1 cellular context compared by ENCODE assay signal in genomic region chr2:27249891-27250651, GRCh38.
TF ChIP-seq lines count a peak whose summit lies in the region.

No MANE protein-coding gene starts in this region.

TF ChIP-seq in IMR-90, 13 proteins besides CTCF, POLR2A, EP300 and RAD21:
- TF ChIP-seq, protein P1, sequence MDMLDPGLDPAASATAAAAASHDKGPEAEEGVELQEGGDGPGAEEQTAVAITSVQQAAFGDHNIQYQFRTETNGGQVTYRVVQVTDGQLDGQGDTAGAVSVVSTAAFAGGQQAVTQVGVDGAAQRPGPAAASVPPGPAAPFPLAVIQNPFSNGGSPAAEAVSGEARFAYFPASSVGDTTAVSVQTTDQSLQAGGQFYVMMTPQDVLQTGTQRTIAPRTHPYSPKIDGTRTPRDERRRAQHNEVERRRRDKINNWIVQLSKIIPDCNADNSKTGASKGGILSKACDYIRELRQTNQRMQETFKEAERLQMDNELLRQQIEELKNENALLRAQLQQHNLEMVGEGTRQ (IDR thresholded peaks at IDR 0.05; ENCODE audit: low read depth, low read length) = no peak
- TF ChIP-seq SMC3 (IDR thresholded peaks at IDR 0.05; ENCODE audit: low read depth, low read length) = peak; percentile 72
